Comparison of ENCODE assay signal across 8 cellular contexts in genomic region chr17:75270218-75270965, GRCh38. TPM values are rescaled to one million over a fixed set of nuclear protein-coding genes. Genes with fewer than 3 reads are reported as not detected.
DNase-seq lines count a peak whose midpoint lies in the region; TF ChIP-seq lines count a peak whose summit lies in the region.

No MANE protein-coding gene starts in this region.

- peaks cover 0 to 49% (median 25%) of the 10 kb centered on the region in 6 donors for H3K36me3 ChIP-seq in spleen

- DNase-seq in NCI-H2081 (lab: John Stamatoyannopoulos, UW) (peak; percentile 43 to 73), NCI-H2081 treated with DMSO at 0.1 percent for 48 hours (lab: John Stamatoyannopoulos, UW) (no peak), HFFc6 (peak; percentile 66), NCI-H1092 (lab: John Stamatoyannopoulos, UW) (peak; percentile 22), T1000 (lab: John Stamatoyannopoulos, UW) (peak; percentile 71), T47D (ENCODE audit: low read depth in 1 of 2, low spot score in 1 of 2) (peak; percentile 83 to 89), iPS-NIHi7 (ENCODE audit: extremely low spot score) (peak; percentile 81), spleen (peak; percentile 92)

- peak overlapping the region; percentile 91 to 99 (median 97) for H3K27ac ChIP-seq in spleen

- H3K4me1 ChIP-seq in spleen: peaks cover 16 to 80% (median 57%) of the 10 kb centered on the region in 6 donors

- no peaks in the 10 kb centered on the region for H3K27me3 Mint-ChIP-seq in HFFc6 (ENCODE audit: insufficient read depth)

- H3K4me3 Mint-ChIP-seq in HFFc6: peak overlapping the region; percentile 83

- peaks cover 40% of the 10 kb centered on the region for H3K4me1 Mint-ChIP-seq in HFFc6 (ENCODE audit: low read depth)

- 0 out of 2 replicates have a peak, but pooled peaks cover 6% of the 10 kb centered on the region for H3K36me3 Mint-ChIP-seq in HFFc6 (ENCODE audit: low read depth)

- TF ChIP-seq CTCF in HFFc6 (IDR thresholded peaks at IDR 0.05) (peak; percentile 66), spleen (IDR thresholded peaks at IDR 0.05 in 8 of 11, conservative IDR thresholded peaks at IDR 0.05 in 3 of 11) (peak in 4 of 11 experiments; percentile 14 to 34 (median 24))

- H3K9me3 ChIP-seq in spleen: no peaks in the 10 kb centered on the region

- intact Hi-C loops in spleen (cut with DNase I; ENCODE audit: low total_unique reads): no loop called here

- H3K27ac Mint-ChIP-seq in HFFc6: peak overlapping the region; percentile 62

- no peaks in the 10 kb centered on the region for H3K27me3 ChIP-seq in spleen (replicated peaks in 1 of 7)

- no peaks in the 10 kb centered on the region for H3K9me3 Mint-ChIP-seq in HFFc6

- TF ChIP-seq POLR2A in spleen (IDR thresholded peaks at IDR 0.05): peak in 1 of 3 donors; percentile 33

- in situ Hi-C loops in T47D (cut with HindIII; ENCODE audit: low pct_unique_long_range_greater_than_20kb, low sequenced_read_pairs): no loop called here

- WGBS in spleen, 5 donors: 1 to 2% (median 1%) methylated on average over 15 to 47 of the region's 47 CpGs

- peak overlapping the region; percentile 62 to 90 (median 86) for H3K4me3 ChIP-seq in spleen

RNA-seq across cellular contexts. Expression of gene MIF4GD, which starts 0.6 kb away (rescaled TPM):
- total RNA-seq in HFFc6 (2021; fragmentation: NEBNext Ultra II Directional; extraction: Animal tissue kit (Norgen Biotek cat#: 25700)): 10 to 100 TPM in 3 of 6 experiments, 1 to 10 TPM in 3; 8.8 to 10.8 (median 10.0) TPM
- 10 to 100 TPM; 27.1 to 47.3 (median 38.0) TPM for total RNA-seq in spleen
- polyA plus RNA-seq in spleen: 10 to 100 TPM; 28.2 to 38.0 (median 34.3) TPM

RNA-seq across cellular contexts. Expression of gene MRPS7, which starts 8.7 kb away (rescaled TPM):
- total RNA-seq in HFFc6 (2021; fragmentation: NEBNext Ultra II Directional; extraction: Animal tissue kit (Norgen Biotek cat#: 25700)): 10 to 100 TPM; 58.2 to 64.7 (median 60.2) TPM
- total RNA-seq in spleen: 10 to 100 TPM; 32.2 to 38.4 (median 35.1) TPM
- polyA plus RNA-seq in spleen: 10 to 100 TPM; 39.1 to 62.7 (median 47.2) TPM

RNA-seq across cellular contexts. Expression of gene GGA3, which starts 9.0 kb away (rescaled TPM):
- total RNA-seq in HFFc6 (2021; fragmentation: NEBNext Ultra II Directional; extraction: Animal tissue kit (Norgen Biotek cat#: 25700)): 10 to 100 TPM; 23.2 to 26.5 (median 24.2) TPM
- 10 to 100 TPM; 38.0 to 73.7 (median 65.2) TPM for total RNA-seq in spleen
- 10 to 100 TPM; 14.1 to 37.9 (median 26.9) TPM for polyA plus RNA-seq in spleen

RNA-seq across cellular contexts. Expression of gene SLC25A19, which starts 18.8 kb away (rescaled TPM):
- total RNA-seq in HFFc6 (2021; fragmentation: NEBNext Ultra II Directional; extraction: Animal tissue kit (Norgen Biotek cat#: 25700)): 10 to 100 TPM in 1 of 6 experiments, 1 to 10 TPM in 5; 5.7 to 14.6 (median 7.1) TPM
- total RNA-seq in spleen: 10 to 100 TPM; 12.4 to 32.5 (median 19.1) TPM
- polyA plus RNA-seq in spleen: 10 to 100 TPM; 18.5 to 21.2 (median 19.2) TPM
